Comparison of ENCODE assay signal across 29 cellular contexts in the genomic region with DNA sequence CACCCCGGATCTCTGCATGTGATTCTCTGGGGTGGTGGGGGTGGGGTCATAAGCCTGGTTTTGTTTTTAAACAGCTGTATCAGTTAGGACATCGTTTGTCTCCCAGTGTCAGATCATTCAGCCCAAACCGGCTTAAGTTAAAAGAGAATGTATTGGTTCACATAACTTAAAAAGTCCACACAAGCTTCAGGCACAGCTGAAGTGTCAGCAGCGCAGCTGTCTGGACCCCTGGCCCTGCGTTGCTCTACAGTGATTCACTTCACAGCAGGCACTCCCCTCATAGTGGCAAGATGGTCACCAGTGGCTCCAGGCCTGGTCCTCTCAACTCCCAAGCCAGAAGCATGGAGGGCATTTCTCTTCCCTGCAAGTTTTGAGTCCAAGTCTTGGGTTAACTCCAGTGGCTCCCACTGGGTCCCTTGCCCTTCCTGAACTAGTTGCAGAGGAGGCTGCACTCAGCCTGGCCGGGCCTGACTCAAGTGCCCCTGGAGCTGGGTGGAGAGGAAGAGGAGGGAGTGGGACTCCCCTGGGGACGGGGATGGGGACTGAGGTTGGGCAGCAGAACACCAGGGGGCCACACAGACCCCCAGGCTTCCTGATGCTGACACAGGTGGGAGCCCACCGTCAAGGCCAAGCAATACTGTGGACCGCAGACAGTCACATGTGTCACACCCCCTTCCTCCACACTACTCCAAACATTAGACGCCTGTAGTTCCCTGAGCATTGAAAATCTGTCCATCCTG. TPM values are rescaled to one million over a fixed set of nuclear protein-coding genes. Genes with fewer than 3 reads are reported as not detected.
"Had no signal": no experiment of that assay in that cellular context is flagged by ENCODE, and none has a peak within 500 bp of the region (broad histone marks: within the 10 kb centered on the region; RNA-seq: fewer than 3 reads in every experiment).

No MANE protein-coding gene starts in this region.

- H3K4me1 ChIP-seq: breast epithelium had no signal

- H3K27ac Mint-ChIP-seq: activated naive CD8-positive, alpha-beta T cell treated with anti-CD3 and anti-CD28 coated beads for 36 hours; activated T-cell treated with anti-CD3 and anti-CD28 coated beads, Interleukin-2, amount 50 U/mL, for 24 hours; activated T-helper 17 cell treated with anti-CD3 and anti-CD28 coated beads, Interleukin-2, amount 50 U/mL, for 72 hours; natural killer cell treated with Interleukin-12 subunit alpha and Interleukin-12 subunit beta and Interleukin-15 and Interleukin-18, amount 100 ng/mL, for 72 hours; stimulated activated naive CD8-positive, alpha-beta T cell treated with anti-CD3 and anti-CD28 coated beads, Interleukin-15, Interleukin-2, amounts not matched to agents 100 ng/mL and 50 ng/mL, for 24 hours; T-helper 2 cell treated with Interferon-gamma antibody and Interleukin-4, amounts not matched to agents 5 μg/mL and 100 μg/mL, for 36 hours had no signal

- H3K9me3 Mint-ChIP-seq: activated naive CD8-positive, alpha-beta T cell treated with anti-CD3 and anti-CD28 coated beads for 36 hours; activated T-cell treated with anti-CD3 and anti-CD28 coated beads, Interleukin-2, amount 50 U/mL, for 24 hours; activated T-helper 17 cell treated with anti-CD3 and anti-CD28 coated beads, Interleukin-2, amount 50 U/mL, for 72 hours; central memory CD8-positive, alpha-beta T cell; natural killer cell treated with Interleukin-12 subunit alpha and Interleukin-12 subunit beta and Interleukin-15 and Interleukin-18, amount 100 ng/mL, for 72 hours; stimulated activated naive CD8-positive, alpha-beta T cell treated with anti-CD3 and anti-CD28 coated beads, Interleukin-15, Interleukin-2, amounts not matched to agents 100 ng/mL and 50 ng/mL, for 24 hours; T-cell; T-helper 2 cell treated with Interferon-gamma antibody and Interleukin-4, amounts not matched to agents 5 μg/mL and 100 μg/mL, for 36 hours had no signal

- H3K36me3 Mint-ChIP-seq: activated naive CD8-positive, alpha-beta T cell treated with anti-CD3 and anti-CD28 coated beads for 36 hours; natural killer cell treated with Interleukin-12 subunit alpha and Interleukin-12 subunit beta and Interleukin-15 and Interleukin-18, amount 100 ng/mL, for 72 hours; T-cell had no signal

- H3K36me3 ChIP-seq: breast epithelium, left lung, tibial artery had no signal

- H3K27me3 Mint-ChIP-seq: activated naive CD8-positive, alpha-beta T cell treated with anti-CD3 and anti-CD28 coated beads for 36 hours; activated T-cell treated with anti-CD3 and anti-CD28 coated beads, Interleukin-2, amount 50 U/mL, for 24 hours; activated T-helper 17 cell treated with anti-CD3 and anti-CD28 coated beads, Interleukin-2, amount 50 U/mL, for 72 hours; central memory CD8-positive, alpha-beta T cell; natural killer cell treated with Interleukin-12 subunit alpha and Interleukin-12 subunit beta and Interleukin-15 and Interleukin-18, amount 100 ng/mL, for 72 hours; stimulated activated naive CD8-positive, alpha-beta T cell treated with anti-CD3 and anti-CD28 coated beads, Interleukin-15, Interleukin-2, amounts not matched to agents 100 ng/mL and 50 ng/mL, for 24 hours; T-cell had no signal

- H3K4me3 Mint-ChIP-seq: activated naive CD8-positive, alpha-beta T cell treated with anti-CD3 and anti-CD28 coated beads for 36 hours; activated T-cell treated with anti-CD3 and anti-CD28 coated beads, Interleukin-2, amount 50 U/mL, for 24 hours; activated T-helper 17 cell treated with anti-CD3 and anti-CD28 coated beads, Interleukin-2, amount 50 U/mL, for 72 hours; central memory CD8-positive, alpha-beta T cell; natural killer cell treated with Interleukin-12 subunit alpha and Interleukin-12 subunit beta and Interleukin-15 and Interleukin-18, amount 100 ng/mL, for 72 hours; stimulated activated naive CD8-positive, alpha-beta T cell treated with anti-CD3 and anti-CD28 coated beads, Interleukin-15, Interleukin-2, amounts not matched to agents 100 ng/mL and 50 ng/mL, for 24 hours; T-cell; T-helper 2 cell treated with Interferon-gamma antibody and Interleukin-4, amounts not matched to agents 5 μg/mL and 100 μg/mL, for 36 hours had no signal

- H3K27me3 ChIP-seq: breast epithelium, hepatocyte, left lung, tibial artery had no signal

- H3K27ac ChIP-seq: breast epithelium, hepatocyte, left lung, parathyroid adenoma, tibial artery, VCaP had no signal

- H3K9me3 ChIP-seq: breast epithelium, left lung, tibial artery had no signal

- ATAC-seq: activated CD4-positive, CD25-positive, alpha-beta regulatory T cell treated with anti-CD3 and anti-CD28 coated beads, Interleukin-2, amount 50 U/mL, for 24 hours; activated T-helper 17 cell treated with anti-CD3 and anti-CD28 coated beads, Interleukin-2, amount 50 U/mL, for 72 hours; esophagus mucosa; left lung; natural killer cell treated with Interleukin-12 subunit alpha and Interleukin-12 subunit beta and Interleukin-15 and Interleukin-18, amount 100 ng/mL, for 72 hours; T-cell had no signal

- H3K4me3 ChIP-seq: breast epithelium, hepatocyte, left lung, tibial artery had no signal

- DNase-seq: activated CD4-positive, alpha-beta T cell treated with anti-CD3 and anti-CD28 coated beads, Interleukin-2, amount 50 U/mL, for 1 hour; activated naive CD4-positive, alpha-beta T cell treated with Interleukin-2 at 50 U/mL for 16 hours; activated naive CD8-positive, alpha-beta T cell treated with anti-CD3 and anti-CD28 coated beads for 36 hours; activated T-cell treated with anti-CD3 and anti-CD28 coated beads, Interleukin-2, amount 50 U/mL, for 24 hours; effector memory CD4-positive, alpha-beta T cell; glutamatergic neuron; kidney glomerular epithelial cell; left lung; stimulated activated CD4-positive, alpha-beta T cell treated with anti-CD3 and anti-CD28 coated beads, Interleukin-4, amount 100 ng/mL, for 24 hours; substantia nigra; T-cell had no signal

RNA-seq across cellular contexts. Expression of a gene that starts 28.9 kb away (rescaled TPM):
- total RNA-seq: activated naive CD8-positive, alpha-beta T cell treated with anti-CD3 and anti-CD28 coated beads for 36 hours; activated T-helper 17 cell treated with anti-CD3 and anti-CD28 coated beads, Interleukin-2, amount 50 U/mL, for 72 hours; astrocyte; dermis microvascular lymphatic vessel endothelial cell; endothelial cell of umbilical vein; esophagus mucosa; frontal cortex; hepatocyte; lung microvascular endothelial cell; T-cell; urinary bladder had no signal

RNA-seq across cellular contexts. Expression of a gene that starts 30.5 kb away (rescaled TPM):
- total RNA-seq: activated T-helper 17 cell treated with anti-CD3 and anti-CD28 coated beads, Interleukin-2, amount 50 U/mL, for 72 hours; astrocyte had no signal
